In genomic region chr12:113762849-113763816, GRCh38 we compare ENCODE assay signal across 17 cellular contexts.
A peak's percentile ranks its signal among the peaks of the same experiment; 100 is the strongest.
DNase-seq lines count a peak whose midpoint lies in the region; ATAC-seq, FAIRE-seq and TF ChIP-seq lines count a peak whose summit lies in the region.
"Had no signal": no experiment of that assay in that cellular context is flagged by ENCODE, and none has a peak within 500 bp of the region (broad histone marks: within the 10 kb centered on the region; RNA-seq: fewer than 3 reads in every experiment).

No MANE protein-coding gene starts in this region.

- H2BK120ac ChIP-seq in trophoblast cell (ENCODE audit: insufficient read depth, low read length, poor library complexity) = no peak overlapping the region

- no peak overlapping the region for H3K4me3 ChIP-seq in BLaER1 treated with 17β-estradiol and CSF1 and Interleukin-3, amounts not matched to agents 10 nM and 100 nM
- H3K4me3 ChIP-seq in K562 (no peak overlapping the region), trophoblast cell (ENCODE audit: low read depth, low read length) (peak overlapping the region; percentile 53)

- POLR2A ChIA-PET in K562 (lab: Yijun Ruan, JAX) = no interaction called here

- no peak overlapping the region for H2BK5ac ChIP-seq in trophoblast cell (ENCODE audit: low read depth, low read length, poor library complexity)

- H3K18ac ChIP-seq in trophoblast cell (ENCODE audit: low read length) = no peak overlapping the region

- H2BK12ac ChIP-seq in trophoblast cell (ENCODE audit: low read length) = no peak overlapping the region

- no peak for TF ChIP-seq EP300 in K562 (IDR thresholded peaks at IDR 0.05; ENCODE audit: low read length)

- CTCF ChIA-PET in K562 (lab: Yijun Ruan, JAX; ENCODE audit: low intra/inter-chr PET ratio) = no interaction called here

- H3K9me3 ChIP-seq in BLaER1 treated with 17β-estradiol and CSF1 and Interleukin-3, amounts not matched to agents 10 nM and 100 nM (replicated peaks in 1 of 11) = peaks cover 0 to 5% (median 0%) of the 10 kb centered on the region in 11 experiments; a peak in 2 of 22 replicates
- H3K9me3 ChIP-seq in K562 (replicated peaks; ENCODE audit: control insufficient read depth, insufficient read depth, low read depth, low read length) = no peaks in the 10 kb centered on the region
- H3K9me3 ChIP-seq in trophoblast cell (ENCODE audit: insufficient read depth, low read depth, low read length) = peaks cover 4% of the 10 kb centered on the region

- no peak for TF ChIP-seq RAD21 in K562 (CRISPR knock-in tag; conservative IDR thresholded peaks at IDR 0.05 in 1 of 2, IDR thresholded peaks at IDR 0.05 in 1 of 2)

- no peak overlapping the region for H2AFZ ChIP-seq in K562 (ENCODE audit: low read depth, low read length)
- H2AFZ ChIP-seq in trophoblast cell (ENCODE audit: insufficient read depth, low read length, poor library complexity) = no peak overlapping the region

- H3K4me1 ChIP-seq in BLaER1 treated with 17β-estradiol and CSF1 and Interleukin-3, amounts not matched to agents 10 nM and 100 nM = peaks cover 0 to 30% (median 23%) of the 10 kb centered on the region in 10 experiments; a peak in 15 of 20 replicates
- peaks cover 12 to 13% of the 10 kb centered on the region in 2 experiments; a peak in 4 of 5 replicates for H3K4me1 ChIP-seq in K562 (replicated peaks in 1 of 2; ENCODE audit: control insufficient read depth in 2 of 2, insufficient read depth in 2 of 2, low read length in 2 of 2)
- peaks cover 8 to 10% of the 10 kb centered on the region in 2 experiments for H3K4me1 ChIP-seq in trophoblast cell (ENCODE audit: control insufficient read depth in 1 of 2, insufficient read depth in 2 of 2, low read length in 2 of 2)

- TF ChIP-seq POLR2A in K562 (conservative IDR thresholded peaks at IDR 0.05) (no peak), H54 (IDR thresholded peaks at IDR 0.05; ENCODE audit: low read depth, low read length) (no peak; the same call in 1 of the 2 replicates)

- H3K27ac ChIP-seq in BLaER1 treated with 17β-estradiol and CSF1 and Interleukin-3, amounts not matched to agents 10 nM and 100 nM = no peak overlapping the region
- no peak overlapping the region for H3K27ac ChIP-seq in K562 (ENCODE audit: extremely low read depth, low read depth, low read length)
- no peak overlapping the region for H3K27ac ChIP-seq in trophoblast cell (ENCODE audit: low read depth, low read length)
- H3K27ac ChIP-seq: KMS-11 had no signal

- ATAC-seq in K562 (no peak), HG03354 (IDR thresholded peaks at IDR 0.05; ENCODE audit: poor library complexity, severe bottlenecking, unreplicated experiment) (no peak), omental fat pad (ENCODE audit: low FRiP score) (no peak)
- ATAC-seq: CD8-positive, alpha-beta T cell had no signal

- H4K20me1 ChIP-seq in BLaER1 treated with 17β-estradiol and CSF1 and Interleukin-3, amounts not matched to agents 10 nM and 100 nM = no peaks in the 10 kb centered on the region
- H4K20me1 ChIP-seq in K562 (replicated peaks; ENCODE audit: control insufficient read depth, insufficient read depth, low read length) = peaks cover 15% of the 10 kb centered on the region; the same call in 1 of the 2 replicates

- H3K4me2 ChIP-seq in BLaER1 treated with 17β-estradiol and CSF1 and Interleukin-3, amounts not matched to agents 10 nM and 100 nM = peak overlapping the region in 9 of 11 experiments; percentile 35 to 71 (median 51); a peak in 16 of 22 replicates
- H3K4me2 ChIP-seq in K562 (ENCODE audit: insufficient read depth, low read length) (no peak overlapping the region), trophoblast cell (ENCODE audit: low read length) (no peak overlapping the region)
- H3K4me2 ChIP-seq: KMS-11 had no signal

- H4K91ac ChIP-seq in trophoblast cell (ENCODE audit: low read depth, low read length) = no peak overlapping the region

- BruUV-seq in K562 (replicated peaks; lab: Mats Ljungman, UMichigan) = no TSS peak

- in situ Hi-C loops in K562 (cut with MboI) = no loop called here

- WGBS in K562 (ENCODE audit: insufficient coverage, low coverage, missing lambda C conversion rate) = 73% methylated on average over 16 of the region's 17 CpGs
- no CpG with 5 or more reads among the region's 17 CpGs for WGBS in trophoblast cell (ENCODE audit: extremely low coverage, insufficient coverage, insufficient read length)

- H3K9ac ChIP-seq in BLaER1 treated with 17β-estradiol and CSF1 and Interleukin-3, amounts not matched to agents 10 nM and 100 nM = no peak overlapping the region
- H3K9ac ChIP-seq in K562 (ENCODE audit: insufficient read depth in 1 of 2, low read depth in 2 of 2, low read length in 2 of 2) = no peak overlapping the region
- H3K9ac ChIP-seq in trophoblast cell (ENCODE audit: low read length) = no peak overlapping the region
- H3K9ac ChIP-seq: KMS-11 had no signal

- H3K79me2 ChIP-seq in K562 (ENCODE audit: control insufficient read depth, insufficient read depth, low read length) (no peaks in the 10 kb centered on the region), trophoblast cell (ENCODE audit: control insufficient read depth, insufficient read depth, low read length, poor library complexity) (no peaks in the 10 kb centered on the region)

- no peak overlapping the region for H4K8ac ChIP-seq in trophoblast cell (ENCODE audit: low read depth, low read length)

- H3K36me3 ChIP-seq in BLaER1 treated with 17β-estradiol and CSF1 and Interleukin-3, amounts not matched to agents 10 nM and 100 nM = no peaks in the 10 kb centered on the region
- peaks cover 22% of the 10 kb centered on the region; the same call in 2 of the 3 replicates for H3K36me3 ChIP-seq in K562 (ENCODE audit: control insufficient read depth, insufficient read depth, low read length)
- no peaks in the 10 kb centered on the region for H3K36me3 ChIP-seq in trophoblast cell (ENCODE audit: control insufficient read depth in 1 of 2, insufficient read depth in 2 of 2, low read length in 2 of 2)

- H3K79me1 ChIP-seq in trophoblast cell (ENCODE audit: low read length) = peaks cover 3% of the 10 kb centered on the region

- DNase-seq in K562 (ENCODE audit: extremely low read depth in 1 of 4, low spot score in 3 of 4) (no peak), left kidney (ENCODE audit: low read depth, low spot score) (peak; percentile 17), trophoblast cell (no peak), omental fat pad (ENCODE audit: low spot score) (no peak), H54 (ENCODE audit: insufficient read length, low spot score) (no peak), HPDE6-E6E7 (ENCODE audit: extremely low spot score) (no peak)
- DNase-seq: CD8-positive, alpha-beta T cell; DND-41; NCI-H2081; NCI-H446 treated with DMSO at 0.1 percent for 48 hours; NCI-H748 treated with DMSO at 0.1 percent for 48 hours; OCI-M1; SHP77 treated with DMSO at 0.1 percent for 48 hours had no signal

- no peak overlapping the region for H3K14ac ChIP-seq in trophoblast cell (ENCODE audit: low read length)

- no peaks in the 10 kb centered on the region for H3K27me3 ChIP-seq in BLaER1 treated with 17β-estradiol and CSF1 and Interleukin-3, amounts not matched to agents 10 nM and 100 nM
- H3K27me3 ChIP-seq in K562 (ENCODE audit: control insufficient read depth in 2 of 2, insufficient read depth in 2 of 2, low read length in 2 of 2) (no peaks in the 10 kb centered on the region), trophoblast cell (ENCODE audit: insufficient read depth, low read length) (no peaks in the 10 kb centered on the region)

- FAIRE-seq in K562 (lab: Jason Lieb, UNC) = no peak
- no peak for FAIRE-seq in H54 (lab: Jason Lieb, UNC)
- FAIRE-seq: G401.6 had no signal

- H3K9me1 ChIP-seq in K562 (ENCODE audit: control insufficient read depth, insufficient read depth, low read length) = no peaks in the 10 kb centered on the region

- H3K4ac ChIP-seq in trophoblast cell (ENCODE audit: low read depth, low read length) = no peak overlapping the region

- H2AK5ac ChIP-seq in trophoblast cell (ENCODE audit: low read length) = no peak overlapping the region

- no peak overlapping the region for H4K12ac ChIP-seq in trophoblast cell (ENCODE audit: low read depth, low read length)

- H3K23ac ChIP-seq in trophoblast cell (ENCODE audit: low read length) = peak overlapping the region; percentile 88

- TF ChIP-seq CTCF in K562 (IDR thresholded peaks at IDR 0.05 in 2 of 3, conservative IDR thresholded peaks at IDR 0.05 in 1 of 3; ENCODE audit: insufficient read depth in 2 of 3, low read depth in 1 of 3, low read length in 3 of 3) (no peak), omental fat pad (IDR thresholded peaks at IDR 0.05) (no peak)

- intact Hi-C loops in K562 (cut with micrococcal nuclease) = no loop called here

TF ChIP-seq in K562, 482 proteins besides CTCF, POLR2A, EP300 and RAD21:
- TF ChIP-seq CREB3 (tag; conservative IDR thresholded peaks at IDR 0.05; ENCODE audit: low read depth) = no peak
- TF ChIP-seq WHSC1 (IDR thresholded peaks at IDR 0.05; ENCODE audit: low read length) = peak; percentile 66
- no peak for TF ChIP-seq TEAD1 (CRISPR knock-in tag; IDR thresholded peaks at IDR 0.05)
- peak; percentile 36; the same call in 1 of the 2 replicates for TF ChIP-seq MAX (CRISPR knock-in tag; IDR thresholded peaks at IDR 0.05)
- peak in 1 of 2 experiments; percentile 80; a peak in 1 of 4 replicates for TF ChIP-seq KDM1A (IDR thresholded peaks at IDR 0.05)

Comparison
In these comparisons a context has a peak if more than half of its experiments do, and no peak if none do; other contexts are left out.
1. H3K4me2 ChIP-seq: peak in BLaER1 treated with 17β-estradiol and CSF1 and Interleukin-3, amounts not matched to agents 10 nM and 100 nM (9 of 11); none in K562 (single experiment) and trophoblast cell (single experiment).